17 cellular contexts compared by ENCODE assay signal in the genomic region with DNA sequence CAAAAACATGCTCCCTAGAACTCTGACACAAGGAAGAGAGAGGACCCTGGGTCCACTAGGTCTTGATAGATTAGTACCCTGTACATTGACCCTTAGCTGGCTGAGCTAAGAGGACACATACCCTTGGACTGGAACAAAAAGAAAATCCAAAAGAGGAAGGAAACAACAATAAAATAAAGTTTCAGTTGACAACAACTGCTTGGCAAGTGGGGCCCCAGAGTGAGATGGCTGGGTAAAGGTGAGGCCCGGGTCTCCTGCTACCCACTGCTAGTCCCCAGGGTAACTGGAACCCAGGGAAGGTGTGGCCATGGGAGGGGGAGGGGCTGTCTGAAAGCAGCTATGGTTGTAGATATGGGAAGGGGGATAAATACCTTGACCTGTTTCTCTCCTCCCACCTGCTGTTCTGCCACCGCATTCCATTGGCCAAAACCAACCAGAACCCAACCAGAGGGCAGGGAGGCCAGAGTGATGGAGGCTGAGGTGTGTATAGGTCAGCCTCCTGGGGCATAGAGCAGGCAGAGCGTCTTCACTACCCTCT. TPM values are rescaled to one million over a fixed set of nuclear protein-coding genes. Genes with fewer than 3 reads are reported as not detected.
A peak's percentile ranks its signal among the peaks of the same experiment; 100 is the strongest.
DNase-seq lines count a peak whose midpoint lies in the region; ATAC-seq and TF ChIP-seq lines count a peak whose summit lies in the region.
"Had no signal": no experiment of that assay in that cellular context is flagged by ENCODE, and none has a peak within 500 bp of the region (broad histone marks: within the 10 kb centered on the region; RNA-seq: fewer than 3 reads in every experiment).

No MANE protein-coding gene starts in this region.

- WGBS in endodermal cell (ENCODE audit: insufficient coverage in 1 of 2, insufficient read length in 1 of 2), 2 experiments: 96 to 100% methylated on average over 1 to 3 of the region's 3 CpGs

- H3K79me2 ChIP-seq in Loucy (ENCODE audit: insufficient read depth, low read length): no peaks in the 10 kb centered on the region

- H3K9me2 ChIP-seq in Loucy (replicated peaks; ENCODE audit: low read depth, low read length): no peaks in the 10 kb centered on the region

- peaks cover 22% of the 10 kb centered on the region for H3K4me1 ChIP-seq in Loucy (ENCODE audit: insufficient read depth, low read length, poor library complexity, severe bottlenecking)
- peaks cover 20% of the 10 kb centered on the region for H3K4me1 ChIP-seq in endodermal cell (ENCODE audit: control insufficient read depth, insufficient read depth, low read length)
- H3K4me1 ChIP-seq: SJSA1 had no signal

- no peak overlapping the region for H3K27ac Mint-ChIP-seq in endodermal cell
- H3K27ac Mint-ChIP-seq: T-helper 17 cell had no signal

- no peaks in the 10 kb centered on the region for H3K9me3 Mint-ChIP-seq in endodermal cell

- peak overlapping the region; percentile 33 for H3K4me2 ChIP-seq in Loucy (ENCODE audit: low read depth, low read length, poor library complexity, severe bottlenecking)

- H3F3A ChIP-seq in Loucy (ENCODE audit: low read depth): no peaks in the 10 kb centered on the region

- H3K4me3 Mint-ChIP-seq in endodermal cell: no peak overlapping the region
- H3K4me3 Mint-ChIP-seq: T-helper 17 cell had no signal

- no peaks in the 10 kb centered on the region for H3K9me3 ChIP-seq in Loucy (ENCODE audit: insufficient read depth, low read depth, low read length)
- H3K9me3 ChIP-seq in endodermal cell (ENCODE audit: control insufficient read depth, low read length): no peaks in the 10 kb centered on the region
- H3K9me3 ChIP-seq: SJSA1 had no signal

- no peaks in the 10 kb centered on the region for H3K36me3 Mint-ChIP-seq in endodermal cell (ENCODE audit: low read depth)

- peak; percentile 15 for DNase-seq in GDM1 (lab: John Stamatoyannopoulos, UW)
- peak; percentile 69 for DNase-seq in NOMO-1 treated with dmso at 0.1 percent for 144 hours (lab: John Stamatoyannopoulos, UW; ENCODE audit: unreplicated experiment)
- DNase-seq in endodermal cell: peak; percentile 69
- DNase-seq in T1000 (lab: John Stamatoyannopoulos, UW): no peak
- DNase-seq in NCI-H187 treated with DMSO at 0.1 percent for 48 hours (lab: John Stamatoyannopoulos, UW): no peak
- no peak for DNase-seq in NCI-H446 (lab: John Stamatoyannopoulos, UW)
- DNase-seq: HCEC 1CT; NCI-H1105; NCI-H1694; NCI-H510A; NCI-H748 treated with DMSO at 0.1 percent for 48 hours; NK-92 treated with Interleukin-12 subunit alpha and Interleukin-12 subunit beta, amount 100 ng/mL, for 24 hours; T-helper 17 cell had no signal

- H2AFZ ChIP-seq in Loucy (ENCODE audit: low read length): peak overlapping the region; percentile 36; the same call in 1 of the 2 replicates

- no peak overlapping the region for H3K9ac ChIP-seq in Loucy (ENCODE audit: low read depth, low read length, poor library complexity, severe bottlenecking)
- no peak overlapping the region for H3K9ac ChIP-seq in endodermal cell (ENCODE audit: extremely low read depth, low read length, poor library complexity, severe bottlenecking)

- H3K4me1 Mint-ChIP-seq in endodermal cell: peaks cover 36% of the 10 kb centered on the region

- H3K27me3 Mint-ChIP-seq in endodermal cell (ENCODE audit: insufficient read depth): peaks cover 37% of the 10 kb centered on the region

- no peaks in the 10 kb centered on the region for H4K20me1 ChIP-seq in Loucy (ENCODE audit: insufficient read depth, low read length, poor library complexity, severe bottlenecking)

- no peak for ATAC-seq in HG02759 (IDR thresholded peaks at IDR 0.05; ENCODE audit: unreplicated experiment)
- ATAC-seq: T-helper 17 cell had no signal

- TF ChIP-seq CTCF in Loucy (conservative IDR thresholded peaks at IDR 0.05; ENCODE audit: low read length) (no peak), endodermal cell (conservative IDR thresholded peaks at IDR 0.05) (no peak)

- no peak overlapping the region for H3K4me3 ChIP-seq in Loucy (ENCODE audit: low read length, poor library complexity, severe bottlenecking)
- no peak overlapping the region for H3K4me3 ChIP-seq in endodermal cell (ENCODE audit: low read length)
- H3K4me3 ChIP-seq: SJSA1 had no signal

- no peak overlapping the region for H3K27ac ChIP-seq in endodermal cell (ENCODE audit: low read depth, low read length)
- H3K27ac ChIP-seq: C4-2B, SJSA1 had no signal

- H3K27me3 ChIP-seq in Loucy (ENCODE audit: insufficient read depth, low read length, poor library complexity, severe bottlenecking) (no peaks in the 10 kb centered on the region), endodermal cell (ENCODE audit: control insufficient read depth, insufficient read depth, low read length, poor library complexity, severe bottlenecking) (peaks cover 27% of the 10 kb centered on the region)
- H3K27me3 ChIP-seq: SJSA1 had no signal

- H3K36me3 ChIP-seq in Loucy (ENCODE audit: insufficient read depth, low read length) (no peaks in the 10 kb centered on the region), endodermal cell (ENCODE audit: control insufficient read depth, insufficient read depth, low read length) (no peaks in the 10 kb centered on the region)
- H3K36me3 ChIP-seq: SJSA1 had no signal

RNA-seq across cellular contexts. Expression of gene TAL2, which starts 11.7 kb away (rescaled TPM):
- total RNA-seq in endodermal cell: 1 to 10 TPM; 4.1 to 7.0 TPM
- polyA plus RNA-seq in endodermal cell (2013, experiment 1 of 2): 4.0 TPM
- 2.7 TPM for polyA plus RNA-seq in endodermal cell (2013, experiment 2 of 2)
- total RNA-seq: SJSA1, T-helper 17 cell had no signal

RNA-seq across cellular contexts. Expression of gene TMEM38B, which starts 20.4 kb away (rescaled TPM):
- 10 to 100 TPM; 24.7 to 48.0 TPM for total RNA-seq in endodermal cell
- 19.8 TPM for polyA plus RNA-seq in endodermal cell (2013, experiment 1 of 2)
- 18.8 TPM for polyA plus RNA-seq in endodermal cell (2013, experiment 2 of 2)

Comparison
In these comparisons a context has a peak if more than half of its experiments do, and no peak if none do; other contexts are left out.
1. DNase-seq: peak in GDM1 (single experiment), NOMO-1 treated with dmso at 0.1 percent for 144 hours (single experiment) and endodermal cell (single experiment); none in T1000 (single experiment), NCI-H187 treated with DMSO at 0.1 percent for 48 hours (single experiment) and NCI-H446 (0 of 2).